Comparison of ENCODE assay signal across 2 cellular contexts in genomic region chr10:43994539-43994938, GRCh38.
TF ChIP-seq lines count a peak whose summit lies in the region.

No MANE protein-coding gene starts in this region.

TF ChIP-seq in HEK293, 187 proteins besides CTCF, POLR2A, EP300 and RAD21 (continued from another document):
- no peak for TF ChIP-seq ZNF398 (tag by site-specific recombination; IDR thresholded peaks at IDR 0.05)

TF ChIP-seq in K562, 482 proteins besides CTCF, POLR2A, EP300 and RAD21 (continued from another document):
- TF ChIP-seq MYC (IDR thresholded peaks at IDR 0.05; ENCODE audit: low read depth, low read length) (no peak), MYC (CRISPR knock-in tag; IDR thresholded peaks at IDR 0.05; ENCODE audit: borderline replicate concordance, low read depth) (no peak), ATF1 (CRISPR knock-in tag; IDR thresholded peaks at IDR 0.05) (no peak), ATF1 (tag; IDR thresholded peaks at IDR 0.05) (peak; percentile 11; the same call in 1 of the 2 replicates)
